In genomic region chr16:69474447-69474846, GRCh38 we compare ENCODE assay signal across 20 cellular contexts.
"Had no signal": no experiment of that assay in that cellular context is flagged by ENCODE, and none has a peak within 500 bp of the region (broad histone marks: within the 10 kb centered on the region; RNA-seq: fewer than 3 reads in every experiment).

No MANE protein-coding gene starts in this region.

- H3K9me2 ChIP-seq: SK-N-SH had no signal

- H3K36me3 ChIP-seq: MG63 had no signal

- H3K4me3 Mint-ChIP-seq: IgD-negative memory B cell, T-cell had no signal

- ATAC-seq: T-cell had no signal

- H3K27me3 Mint-ChIP-seq: IgD-negative memory B cell, T-cell had no signal

- H3K27me3 ChIP-seq: MG63 had no signal

- H3K9ac ChIP-seq: SK-N-SH had no signal

- H3K9me3 ChIP-seq: MG63, SK-N-SH had no signal

- H3K27ac ChIP-seq: RWPE1 had no signal

- H3K36me3 Mint-ChIP-seq: T-cell had no signal

- H3K4me2 ChIP-seq: SK-N-SH had no signal

- H3K9me3 Mint-ChIP-seq: IgD-negative memory B cell, T-cell had no signal

- H3K27ac Mint-ChIP-seq: IgD-negative memory B cell, T-cell had no signal

- H3K4me3 ChIP-seq: MG63 had no signal

- DNase-seq: KBM-7, MG63, NCI-H1092, NCI-H1105 treated with DMSO at 0.1 percent for 48 hours, NCI-H1417 treated with DMSO at 0.1 percent for 48 hours, NCI-H146, NCI-H1694 treated with DMSO at 0.1 percent for 48 hours, NCI-H1930, NCI-H2081, NCI-H2107, NCI-H2227 treated with DMSO at 0.1 percent for 48 hours, NCI-H524 treated with DMSO at 0.1 percent for 48 hours, NCI-H69, NCI-H774, SHP77, SK-N-SH, SW 1271, T-cell had no signal
